Comparison of ENCODE assay signal across 11 cellular contexts in genomic region chr16:81405702-81406113, GRCh38. TPM values are rescaled to one million over a fixed set of nuclear protein-coding genes. Genes with fewer than 3 reads are reported as not detected.
A peak's percentile ranks its signal among the peaks of the same experiment; 100 is the strongest.
DNase-seq lines count a peak whose midpoint lies in the region; ATAC-seq and TF ChIP-seq lines count a peak whose summit lies in the region.
"Had no signal": no experiment of that assay in that cellular context is flagged by ENCODE, and none has a peak within 500 bp of the region (broad histone marks: within the 10 kb centered on the region; RNA-seq: fewer than 3 reads in every experiment).

No MANE protein-coding gene starts in this region.

- peaks cover 21% of the 10 kb centered on the region for H3K27me3 Mint-ChIP-seq in activated CD8-positive, alpha-beta memory T cell treated with anti-CD3 and anti-CD28 coated beads, Interleukin-2, amount 10 ng/mL, durations not matched to agents 7 days and 5 days

- peaks cover 3% of the 10 kb centered on the region for H3K4me1 Mint-ChIP-seq in activated CD8-positive, alpha-beta memory T cell treated with anti-CD3 and anti-CD28 coated beads, Interleukin-2, amount 10 ng/mL, durations not matched to agents 7 days and 5 days

- H3K27ac ChIP-seq in sigmoid colon, result no peak overlapping the region
- H3K27ac ChIP-seq: VCaP had no signal

- H3K4me3 ChIP-seq in fibroblast of villous mesenchyme (ENCODE audit: low read depth, low read length), result no peak overlapping the region
- H3K4me3 ChIP-seq in sigmoid colon, result no peak overlapping the region

- TF ChIP-seq POLR2A in sigmoid colon (IDR thresholded peaks at IDR 0.05), result no peak

- H3K4me3 Mint-ChIP-seq in activated CD8-positive, alpha-beta memory T cell treated with anti-CD3 and anti-CD28 coated beads, Interleukin-2, amount 10 ng/mL, durations not matched to agents 7 days and 5 days, result no peak overlapping the region
- H3K4me3 Mint-ChIP-seq: brain had no signal

- ATAC-seq in activated CD8-positive, alpha-beta memory T cell treated with anti-CD3 and anti-CD28 coated beads, Interleukin-2, amount 10 ng/mL, durations not matched to agents 7 days and 5 days, result no peak
- no peak for ATAC-seq in HG03565 (IDR thresholded peaks at IDR 0.05; ENCODE audit: unreplicated experiment)

- CTCF ChIA-PET in activated CD8-positive, alpha-beta memory T cell treated with anti-CD3 and anti-CD28 coated beads, Interleukin-2, amount 10 ng/mL, durations not matched to agents 7 days and 5 days (lab: Charles Lee), result no interaction called here

- no peaks in the 10 kb centered on the region for H3K9me3 Mint-ChIP-seq in activated CD8-positive, alpha-beta memory T cell treated with anti-CD3 and anti-CD28 coated beads, Interleukin-2, amount 10 ng/mL, durations not matched to agents 7 days and 5 days (ENCODE audit: low read depth)

- intact Hi-C loops in sigmoid colon (cut with DNase I), result no loop called here

- H3K4me1 ChIP-seq in sigmoid colon, result peaks cover 0 to 15% (median 6%) of the 10 kb centered on the region in 4 donors

- DNase-seq in HCEC 1CT, result peak; percentile 81
- DNase-seq in SW 1271 (lab: John Stamatoyannopoulos, UW), result peak; percentile 92
- DNase-seq in fibroblast of villous mesenchyme (ENCODE audit: low read depth), result peak; percentile 62
- DNase-seq in sigmoid colon, result peak; percentile 36
- DNase-seq in activated CD8-positive, alpha-beta memory T cell treated with anti-CD3 and anti-CD28 coated beads, Interleukin-2, amount 10 ng/mL, durations not matched to agents 7 days and 5 days, result no peak
- DNase-seq in NCI-H2107 (lab: John Stamatoyannopoulos, UW), result no peak
- no peak for DNase-seq in occipital lobe (lab: John Stamatoyannopoulos, UW)
- DNase-seq: NCI-H1694 had no signal

- H3K9me3 ChIP-seq in sigmoid colon, result no peaks in the 10 kb centered on the region

- TF ChIP-seq EP300 in sigmoid colon (IDR thresholded peaks at IDR 0.05), result no peak

- H3K36me3 ChIP-seq in sigmoid colon, result no peaks in the 10 kb centered on the region

- no peak overlapping the region for H3K27ac Mint-ChIP-seq in activated CD8-positive, alpha-beta memory T cell treated with anti-CD3 and anti-CD28 coated beads, Interleukin-2, amount 10 ng/mL, durations not matched to agents 7 days and 5 days

- TF ChIP-seq CTCF in fibroblast of villous mesenchyme (IDR thresholded peaks at IDR 0.05; ENCODE audit: insufficient read depth, low read depth, low read length) (no peak), sigmoid colon (IDR thresholded peaks at IDR 0.05) (no peak)

- WGBS in sigmoid colon, 2 donors, result 48 to 75% methylated on average over 11 of the region's 11 CpGs

- no peaks in the 10 kb centered on the region for H3K27me3 ChIP-seq in sigmoid colon

- H3K36me3 Mint-ChIP-seq in activated CD8-positive, alpha-beta memory T cell treated with anti-CD3 and anti-CD28 coated beads, Interleukin-2, amount 10 ng/mL, durations not matched to agents 7 days and 5 days, result no peaks in the 10 kb centered on the region
- H3K36me3 Mint-ChIP-seq: brain had no signal

RNA-seq across cellular contexts. Expression of gene CMIP, which starts 38.9 kb away (rescaled TPM):
- 7.8 and 9.3 TPM in 2 replicates for total RNA-seq in fibroblast of villous mesenchyme
- 10 to 100 TPM; 11.0 to 30.3 (median 15.9) TPM for total RNA-seq in sigmoid colon
- polyA plus RNA-seq in sigmoid colon, result 10 to 100 TPM; 20.4 to 60.3 (median 40.7) TPM
- total RNA-seq in activated CD8-positive, alpha-beta memory T cell treated with anti-CD3 and anti-CD28 coated beads, Interleukin-2, amount 10 ng/mL, durations not matched to agents 7 days and 5 days, result 10 to 100 TPM; 77.4 to 98.8 TPM
- total RNA-seq in occipital lobe, result 22.9 TPM

Comparison
In these comparisons a context has a peak if more than half of its experiments do, and no peak if none do; other contexts are left out.
1. DNase-seq: peak in HCEC 1CT (single experiment), SW 1271 (2 of 2), fibroblast of villous mesenchyme (single experiment) and sigmoid colon (single experiment); none in activated CD8-positive, alpha-beta memory T cell treated with anti-CD3 and anti-CD28 coated beads, Interleukin-2, amount 10 ng/mL, durations not matched to agents 7 days and 5 days (single experiment), NCI-H2107 (single experiment) and occipital lobe (single experiment).